ENCODE assay signal across 1 cellular context in genomic region chr16:81465375-81465943, GRCh38.
TF ChIP-seq lines count a peak whose summit lies in the region.

No MANE protein-coding gene starts in this region.

TF ChIP-seq in HepG2, 621 proteins besides CTCF, POLR2A, EP300 and RAD21 (continued from another document and continues in another):
- TF ChIP-seq PPARG (CRISPR knock-in tag; conservative IDR thresholded peaks at IDR 0.05) (0 out of 2 replicates have a peak, but pooled peaks have one; percentile 30), ZNF879 (CRISPR knock-in tag; IDR thresholded peaks at IDR 0.05) (no peak), MED8 (CRISPR knock-in tag; IDR thresholded peaks at IDR 0.05; ENCODE audit: insufficient replicate concordance) (no peak), SIN3A (IDR thresholded peaks at IDR 0.05; ENCODE audit: borderline replicate concordance, low read depth, low read length) (no peak), MLXIP (CRISPR knock-in tag; IDR thresholded peaks at IDR 0.05; ENCODE audit: borderline replicate concordance) (no peak), IKZF4 (CRISPR knock-in tag; IDR thresholded peaks at IDR 0.05; ENCODE audit: borderline replicate concordance, low read depth, not compliant biosample characterization) (no peak), FOXO1 (CRISPR knock-in tag; IDR thresholded peaks at IDR 0.05) (0 out of 2 replicates have a peak, but pooled peaks have one; percentile 29), RCOR2 (CRISPR knock-in tag; IDR thresholded peaks at IDR 0.05) (peak; percentile 45; the same call in 1 of the 2 replicates), ZNF546 (CRISPR knock-in tag; conservative IDR thresholded peaks at IDR 0.05) (no peak), CBX1 (IDR thresholded peaks at IDR 0.05; ENCODE audit: low read depth) (no peak), ZNF382 (CRISPR knock-in tag; IDR thresholded peaks at IDR 0.05; ENCODE audit: borderline replicate concordance) (no peak), ZNF549 (CRISPR knock-in tag; IDR thresholded peaks at IDR 0.05) (no peak), BORCS8-MEF2B (CRISPR knock-in tag; IDR thresholded peaks at IDR 0.05) (0 out of 2 replicates have a peak, but pooled peaks have one; percentile 30), ZNF713 (CRISPR knock-in tag; IDR thresholded peaks at IDR 0.05) (no peak), ZNF296 (CRISPR knock-in tag; conservative IDR thresholded peaks at IDR 0.05) (no peak), HIVEP1 (CRISPR knock-in tag; IDR thresholded peaks at IDR 0.05) (0 out of 2 replicates have a peak, but pooled peaks have one; percentile 29), ZNF10 (CRISPR knock-in tag; IDR thresholded peaks at IDR 0.05; ENCODE audit: borderline replicate concordance, low read depth) (no peak), AHR (CRISPR knock-in tag; IDR thresholded peaks at IDR 0.05) (no peak), ZNF746 (CRISPR knock-in tag; IDR thresholded peaks at IDR 0.05) (no peak), TBX2 (CRISPR knock-in tag; IDR thresholded peaks at IDR 0.05; ENCODE audit: borderline replicate concordance) (no peak), TBL1XR1 (IDR thresholded peaks at IDR 0.05; ENCODE audit: borderline replicate concordance, low read length, partially characterized antibody) (no peak), GZF1 (CRISPR knock-in tag; IDR thresholded peaks at IDR 0.05) (no peak), NPAS2 (CRISPR knock-in tag; IDR thresholded peaks at IDR 0.05; ENCODE audit: borderline replicate concordance) (no peak), ZNF343 (CRISPR knock-in tag; IDR thresholded peaks at IDR 0.05) (no peak; the same call in 1 of the 2 replicates), ZNF790 (CRISPR knock-in tag; IDR thresholded peaks at IDR 0.05; ENCODE audit: borderline replicate concordance) (no peak), NFE2 (CRISPR knock-in tag; IDR thresholded peaks at IDR 0.05) (no peak), REST (IDR thresholded peaks at IDR 0.05; ENCODE audit: borderline replicate concordance in 1 of 2, low read depth in 1 of 2, low read length in 2 of 2) (no peak), GTF3A (CRISPR knock-in tag; conservative IDR thresholded peaks at IDR 0.05) (no peak), ZFP36L1 (CRISPR knock-in tag; IDR thresholded peaks at IDR 0.05) (no peak), SALL2 (CRISPR knock-in tag; IDR thresholded peaks at IDR 0.05) (no peak), HINFP (CRISPR knock-in tag; IDR thresholded peaks at IDR 0.05; ENCODE audit: low read depth) (no peak), FOXJ3 (CRISPR knock-in tag; IDR thresholded peaks at IDR 0.05; ENCODE audit: borderline replicate concordance) (no peak), PHF20 (CRISPR knock-in tag; IDR thresholded peaks at IDR 0.05) (no peak), ZMAT5 (CRISPR knock-in tag; IDR thresholded peaks at IDR 0.05; ENCODE audit: borderline replicate concordance, low read depth) (no peak), GFI1 (CRISPR knock-in tag; IDR thresholded peaks at IDR 0.05; ENCODE audit: borderline replicate concordance) (no peak), HNRNPK (IDR thresholded peaks at IDR 0.05; ENCODE audit: low read depth, low read length, poor library complexity, severe bottlenecking) (no peak), ZNF451 (CRISPR knock-in tag; IDR thresholded peaks at IDR 0.05) (no peak), TFE3 (CRISPR knock-in tag; IDR thresholded peaks at IDR 0.05) (no peak), ZNF766 (CRISPR knock-in tag; IDR thresholded peaks at IDR 0.05; ENCODE audit: borderline replicate concordance) (no peak), ZKSCAN8 (CRISPR knock-in tag; IDR thresholded peaks at IDR 0.05; ENCODE audit: borderline replicate concordance) (no peak), PRDM15 (CRISPR knock-in tag; IDR thresholded peaks at IDR 0.05) (no peak), JARID2 (CRISPR knock-in tag; IDR thresholded peaks at IDR 0.05; ENCODE audit: insufficient replicate concordance) (no peak), ZNF773 (CRISPR knock-in tag; IDR thresholded peaks at IDR 0.05; ENCODE audit: borderline replicate concordance) (no peak), ZZZ3 (CRISPR knock-in tag; IDR thresholded peaks at IDR 0.05; ENCODE audit: borderline replicate concordance) (no peak), ADNP (CRISPR knock-in tag; IDR thresholded peaks at IDR 0.05) (peak; percentile 42; the same call in 1 of the 2 replicates), FOSL2 (CRISPR knock-in tag; IDR thresholded peaks at IDR 0.05) (peak; percentile 50; the same call in 1 of the 2 replicates), ZNF431 (CRISPR knock-in tag; IDR thresholded peaks at IDR 0.05; ENCODE audit: borderline replicate concordance, low read depth) (no peak), MEIS1 (CRISPR knock-in tag; IDR thresholded peaks at IDR 0.05; ENCODE audit: borderline replicate concordance) (0 out of 2 replicates have a peak, but pooled peaks have one; percentile 36), SATB2 (CRISPR knock-in tag; IDR thresholded peaks at IDR 0.05) (no peak), ZFP36 (IDR thresholded peaks at IDR 0.05; ENCODE audit: borderline replicate concordance, low read depth, low read length, partially characterized antibody) (no peak), REL (CRISPR knock-in tag; conservative IDR thresholded peaks at IDR 0.05) (no peak), AGO1 (IDR thresholded peaks at IDR 0.05; ENCODE audit: low read depth, low read length, poor library complexity, severe bottlenecking) (no peak)
